Comparison of ENCODE assay signal across 26 cellular contexts in genomic region chr3:166481340-166481739, GRCh38.
"Had no signal": no experiment of that assay in that cellular context is flagged by ENCODE, and none has a peak within 500 bp of the region (broad histone marks: within the 10 kb centered on the region; RNA-seq: fewer than 3 reads in every experiment).

No MANE protein-coding gene starts in this region.

- H3K27me3 ChIP-seq: stomach, suprapubic skin, testis, thyroid gland, tibial artery, tibial nerve, transverse colon, upper lobe of left lung, upper lobe of right lung, vagina had no signal

- DNase-seq: stimulated activated CD4-positive, alpha-beta T cell treated with anti-CD3 and anti-CD28 coated beads, Interleukin-2, amount 100 ng/mL, for 48 hours; stimulated activated CD4-positive, alpha-beta T cell treated with anti-CD3 and anti-CD28 coated beads, Interleukin-4, amount 100 ng/mL, for 1 hour; stimulated activated CD4-positive, alpha-beta T cell treated with anti-CD3 and anti-CD28 coated beads, Interleukin-4, amount 100 ng/mL, for 24 hours; stimulated activated CD4-positive, alpha-beta T cell treated with anti-CD3 and anti-CD28 coated beads, Interleukin-4, amount 100 ng/mL, for 4 hours; stimulated activated CD8-positive, alpha-beta memory T cell treated with anti-CD3 and anti-CD28 coated beads, Interleukin-4, amount 100 ng/mL, for 48 hours; stimulated activated naive B cell treated with anti-CD40 and anti-IgM and Interleukin-4, amounts not matched to agents 10 μg/mL and 1 μg/mL and 100 μg/mL, for 72 hours; stimulated activated naive CD4-positive, alpha-beta T cell; stimulated activated naive CD4-positive, alpha-beta T cell treated with Interleukin-2 at 50 U/mL for 16 hours; stimulated activated naive CD8-positive, alpha-beta T cell treated with anti-CD3 and anti-CD28 coated beads, Interleukin-15, amount 100 ng/mL, for 72 hours; stimulated activated naive CD8-positive, alpha-beta T cell treated with anti-CD3 and anti-CD28 coated beads, Interleukin-15, Interleukin-2, amounts not matched to agents 100 U/mL and 50 U/mL, for 24 hours; stomach; substantia nigra; testis; thyroid gland; tibial artery; transverse colon; trophoblast cell; upper lobe of left lung; upper lobe of right lung; uterus had no signal

- H3K9me3 ChIP-seq: suprapubic skin, testis, thoracic aorta, thyroid gland, tibial artery, transverse colon, upper lobe of right lung, uterus, vagina had no signal

- H3K36me3 ChIP-seq: stomach, suprapubic skin, thoracic aorta, thyroid gland, tibial artery, tibial nerve, transverse colon, upper lobe of left lung, upper lobe of right lung, uterus, vagina had no signal

- H3K4me3 ChIP-seq: stomach, suprapubic skin, testis, thoracic aorta, thyroid gland, tibial artery, tibial nerve, transverse colon, upper lobe of left lung, upper lobe of right lung, uterus, vagina had no signal

- H3K4me1 ChIP-seq: stomach, suprapubic skin, testis, thyroid gland, tibial artery, tibial nerve, transverse colon, upper lobe of left lung, upper lobe of right lung, uterus, vagina had no signal

- H3K27ac ChIP-seq: stomach, suprapubic skin, testis, thoracic aorta, thyroid gland, tibial artery, tibial nerve, transverse colon, upper lobe of left lung, upper lobe of right lung, uterus, vagina had no signal

- ATAC-seq: stimulated activated effector memory CD8-positive, alpha-beta T cell treated with anti-CD3 and anti-CD28 coated beads, Interleukin-12 subunit alpha, Interleukin-12 subunit beta, amount 100 ng/mL, for 72 hours; stimulated activated memory B cell treated with anti-CD40 and anti-IgM and Interleukin-4, amounts not matched to agents 10 μg/mL and 1 μg/mL and 100 μg/mL, for 72 hours; stimulated activated naive B cell treated with anti-CD40 and anti-IgM and Interleukin-4, amounts not matched to agents 10 μg/mL and 1 μg/mL and 100 μg/mL, for 72 hours; stimulated activated naive CD8-positive, alpha-beta T cell treated with anti-CD3 and anti-CD28 coated beads, Interleukin-15, amount 100 ng/mL, for 72 hours; stimulated activated naive CD8-positive, alpha-beta T cell treated with anti-CD3 and anti-CD28 coated beads, Interleukin-15, Interleukin-2, amounts not matched to agents 100 U/mL and 50 U/mL, for 24 hours; upper lobe of right lung had no signal
